ENCODE assay signal across 7 cellular contexts in the genomic region with DNA sequence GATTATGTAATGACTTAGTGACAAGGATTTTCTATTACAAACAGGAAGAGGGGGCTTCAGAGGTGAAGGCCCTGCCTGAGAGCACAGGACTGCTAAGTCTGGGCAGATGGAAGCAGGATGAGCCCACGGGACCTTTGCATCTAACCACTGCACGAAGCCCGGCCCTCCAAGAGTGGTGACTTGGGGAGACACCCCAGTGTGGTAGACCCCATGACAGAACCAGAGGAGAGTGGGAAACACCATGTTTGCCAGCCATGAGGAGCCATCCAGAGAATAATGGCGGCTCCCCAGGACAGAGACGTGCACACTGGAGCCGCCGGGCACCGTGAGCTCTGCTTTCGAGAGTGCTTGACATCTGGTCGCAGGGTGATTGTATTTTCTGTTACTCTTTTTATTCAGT.
"Had no signal": no experiment of that assay in that cellular context is flagged by ENCODE, and none has a peak within 500 bp of the region (broad histone marks: within the 10 kb centered on the region; RNA-seq: fewer than 3 reads in every experiment).

No MANE protein-coding gene starts in this region.

- FAIRE-seq: H54, HTR-8/SVneo had no signal

- H3K9ac ChIP-seq: GM23248 had no signal

- DNase-seq: GM23248, GOT3, H9, HCEC 1CT, IMR-90 had no signal

- H3K27ac ChIP-seq: GM23248 had no signal

- H2AFZ ChIP-seq: GM23248 had no signal

- H3K4me3 Mint-ChIP-seq: H9 had no signal

- H3K4me3 ChIP-seq: GM23248 had no signal
